Comparison of ENCODE assay signal across 11 cellular contexts in genomic region chr11:75160328-75160757, GRCh38. TPM values are rescaled to one million over a fixed set of nuclear protein-coding genes. Genes with fewer than 3 reads are reported as not detected.
DNase-seq lines count a peak whose midpoint lies in the region; ATAC-seq and TF ChIP-seq lines count a peak whose summit lies in the region.
"Had no signal": no experiment of that assay in that cellular context is flagged by ENCODE, and none has a peak within 500 bp of the region (broad histone marks: within the 10 kb centered on the region; RNA-seq: fewer than 3 reads in every experiment).

No MANE protein-coding gene starts in this region.

- DNase-seq in DMS79 treated with DMSO at 0.1 percent for 48 hours (lab: John Stamatoyannopoulos, UW) (peak; percentile 69), caudate nucleus (lab: John Stamatoyannopoulos, UW) (peak in 1 of 61 donors; percentile 10), kidney glomerular epithelial cell (lab: John Stamatoyannopoulos, UW) (peak; percentile 18), gastrocnemius medialis (no peak), activated T-cell treated with anti-CD3 and anti-CD28 coated beads for 4 hours (no peak), NCI-H524 (lab: John Stamatoyannopoulos, UW) (no peak)
- DNase-seq: GDM1, IMR-90 had no signal

- H3K27me3 ChIP-seq in gastrocnemius medialis: no peaks in the 10 kb centered on the region

- ATAC-seq in gastrocnemius medialis (peak; percentile 41 to 69), GM21576 (IDR thresholded peaks at IDR 0.05; ENCODE audit: unreplicated experiment) (no peak), HG03457 (IDR thresholded peaks at IDR 0.05; ENCODE audit: unreplicated experiment) (no peak)

- H3K27ac ChIP-seq in caudate nucleus (ENCODE audit: low read depth, low read length): peak overlapping the region; percentile 75
- peak overlapping the region; percentile 57 to 78 (median 70) for H3K27ac ChIP-seq in gastrocnemius medialis
- H3K27ac ChIP-seq: VCaP had no signal

- H3K36me3 ChIP-seq in gastrocnemius medialis: no peaks in the 10 kb centered on the region

- intact Hi-C loops in gastrocnemius medialis (cut with DNase I; ENCODE audit: low total_unique reads): no loop called here

- in situ Hi-C loops in gastrocnemius medialis (cut with MboI; ENCODE audit: low sequenced_read_pairs in 4 of 4): no loop called here

- H3K4me1 ChIP-seq in gastrocnemius medialis: peaks cover 6 to 22% of the 10 kb centered on the region in 2 donors

- TF ChIP-seq CTCF in gastrocnemius medialis (IDR thresholded peaks at IDR 0.05 in 4 of 5, conservative IDR thresholded peaks at IDR 0.05 in 1 of 5): no peak

- no peak overlapping the region for H3K4me3 ChIP-seq in gastrocnemius medialis

- H3K9me3 ChIP-seq in gastrocnemius medialis: no peaks in the 10 kb centered on the region

- peak in 1 of 2 donors; percentile 24 for TF ChIP-seq POLR2A in gastrocnemius medialis (IDR thresholded peaks at IDR 0.05)

RNA-seq across cellular contexts. Expression of gene SLCO2B1, which starts 9.4 kb away (rescaled TPM):
- total RNA-seq in gastrocnemius medialis: 10 to 100 TPM in 1 of 4 donors, 1 to 10 TPM in 3; 1.9 to 17.6 (median 5.0) TPM
- total RNA-seq: IMR-90 had no signal

Comparison
In these comparisons a context has a peak if more than half of its experiments do, and no peak if none do; other contexts are left out.
1. DNase-seq: peak in DMS79 treated with DMSO at 0.1 percent for 48 hours (single experiment) and kidney glomerular epithelial cell (single experiment); none in gastrocnemius medialis (0 of 2), activated T-cell treated with anti-CD3 and anti-CD28 coated beads for 4 hours (single experiment) and NCI-H524 (0 of 2).
2. ATAC-seq: peak in gastrocnemius medialis (2 of 2); none in GM21576 (single experiment) and HG03457 (single experiment).